Comparison of ENCODE assay signal across 33 cellular contexts in the genomic region with DNA sequence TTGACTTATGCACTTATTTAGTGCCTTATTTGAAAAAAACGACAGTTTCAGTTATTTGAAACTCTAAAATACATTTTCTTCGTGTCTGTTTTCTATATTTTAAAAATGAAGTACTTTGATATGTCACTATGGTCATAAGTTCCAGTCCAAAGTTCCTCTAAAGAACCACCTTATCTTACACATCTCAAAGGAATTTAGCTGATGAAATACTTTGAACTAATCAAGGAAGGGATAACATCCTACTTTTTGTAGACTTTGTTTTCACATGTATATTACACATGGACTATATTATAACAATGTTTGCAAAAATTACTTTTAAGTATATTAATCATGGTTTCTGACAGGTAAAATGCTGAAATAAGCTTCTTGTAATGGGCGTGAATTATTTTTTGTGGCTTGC.
"Had no signal": no experiment of that assay in that cellular context is flagged by ENCODE, and none has a peak within 500 bp of the region (broad histone marks: within the 10 kb centered on the region; RNA-seq: fewer than 3 reads in every experiment).

No MANE protein-coding gene starts in this region.

- H3K27me3 ChIP-seq: body of pancreas, esophagus muscularis mucosa, hepatocyte, pancreas, right atrium auricular region, stomach, thyroid gland, upper lobe of left lung had no signal

- H3K27ac Mint-ChIP-seq: activated B cell treated with CpG ODN at 0.5 μM for 24 hours; activated CD4-positive, alpha-beta T cell treated with anti-CD3 and anti-CD28 coated beads for 36 hours; activated CD8-positive, alpha-beta memory T cell treated with anti-CD3 and anti-CD28 coated beads, Interleukin-2, amount 10 ng/mL, durations not matched to agents 7 days and 5 days; activated CD8-positive, alpha-beta T cell treated with anti-CD3 and anti-CD28 coated beads, Interleukin-2, amount 10 ng/mL, durations not matched to agents 7 days and 5 days; activated naive CD4-positive, alpha-beta T cell treated with anti-CD3 and anti-CD28 coated beads, Interleukin-2, amount 50 U/mL, for 72 hours; activated T-cell treated with anti-CD3 and anti-CD28 coated beads, Interleukin-2, amount 50 U/mL, for 72 hours; effector memory CD8-positive, alpha-beta T cell; mesothelial cell of epicardium; naive thymus-derived CD4-positive, alpha-beta T cell; stimulated activated naive B cell treated with anti-CD40 and anti-IgM and Interleukin-4, amounts not matched to agents 10 μg/mL and 1 μg/mL and 100 μg/mL, for 72 hours; T-helper 2 cell treated with Interferon-gamma antibody and Interleukin-4, amounts not matched to agents 5 μg/mL and 100 μg/mL, for 36 hours had no signal

- H3K4me3 Mint-ChIP-seq: activated B cell treated with CpG ODN at 0.5 μM for 24 hours; activated CD4-positive, alpha-beta T cell treated with anti-CD3 and anti-CD28 coated beads for 36 hours; activated CD8-positive, alpha-beta memory T cell treated with anti-CD3 and anti-CD28 coated beads, Interleukin-2, amount 10 ng/mL, durations not matched to agents 7 days and 5 days; activated CD8-positive, alpha-beta T cell treated with anti-CD3 and anti-CD28 coated beads, Interleukin-2, amount 10 ng/mL, durations not matched to agents 7 days and 5 days; activated T-cell treated with anti-CD3 and anti-CD28 coated beads, Interleukin-2, amount 50 U/mL, for 72 hours; effector memory CD8-positive, alpha-beta T cell; mesothelial cell of epicardium; naive thymus-derived CD4-positive, alpha-beta T cell; neural crest cell; stimulated activated naive B cell treated with anti-CD40 and anti-IgM and Interleukin-4, amounts not matched to agents 10 μg/mL and 1 μg/mL and 100 μg/mL, for 72 hours; T-helper 2 cell treated with Interferon-gamma antibody and Interleukin-4, amounts not matched to agents 5 μg/mL and 100 μg/mL, for 36 hours had no signal

- H3K4me3 ChIP-seq: body of pancreas, esophagus muscularis mucosa, hepatocyte, pancreas, prostate gland, right atrium auricular region, smooth muscle cell, stomach, thyroid gland, upper lobe of left lung had no signal

- H3K4me1 Mint-ChIP-seq: activated B cell treated with CpG ODN at 0.5 μM for 24 hours; activated CD4-positive, alpha-beta T cell treated with anti-CD3 and anti-CD28 coated beads for 36 hours; activated CD8-positive, alpha-beta memory T cell treated with anti-CD3 and anti-CD28 coated beads, Interleukin-2, amount 10 ng/mL, durations not matched to agents 7 days and 5 days; naive thymus-derived CD4-positive, alpha-beta T cell; neural crest cell; stimulated activated naive B cell treated with anti-CD40 and anti-IgM and Interleukin-4, amounts not matched to agents 10 μg/mL and 1 μg/mL and 100 μg/mL, for 72 hours had no signal

- H3K27ac ChIP-seq: body of pancreas, esophagus muscularis mucosa, hepatocyte, pancreas, prostate gland, right atrium auricular region, stomach, thyroid gland, upper lobe of left lung had no signal

- H3K27me3 Mint-ChIP-seq: activated B cell treated with CpG ODN at 0.5 μM for 24 hours; activated CD4-positive, alpha-beta T cell treated with anti-CD3 and anti-CD28 coated beads for 36 hours; activated CD8-positive, alpha-beta memory T cell treated with anti-CD3 and anti-CD28 coated beads, Interleukin-2, amount 10 ng/mL, durations not matched to agents 7 days and 5 days; effector memory CD8-positive, alpha-beta T cell; naive thymus-derived CD4-positive, alpha-beta T cell; stimulated activated naive B cell treated with anti-CD40 and anti-IgM and Interleukin-4, amounts not matched to agents 10 μg/mL and 1 μg/mL and 100 μg/mL, for 72 hours had no signal

- H2AFZ ChIP-seq: hepatocyte had no signal

- H3K79me2 ChIP-seq: hepatocyte had no signal

- H3K4me2 ChIP-seq: hepatocyte, smooth muscle cell had no signal

- H3K9me3 ChIP-seq: body of pancreas, esophagus muscularis mucosa, pancreas, prostate gland, right atrium auricular region, thyroid gland, upper lobe of left lung had no signal

- DNase-seq: activated B cell treated with CpG ODN at 0.5 μM for 24 hours; activated CD4-positive, alpha-beta T cell treated with anti-CD3 and anti-CD28 coated beads for 36 hours; activated CD8-positive, alpha-beta memory T cell treated with anti-CD3 and anti-CD28 coated beads, Interleukin-2, amount 10 ng/mL, durations not matched to agents 7 days and 5 days; activated CD8-positive, alpha-beta T cell treated with anti-CD3 and anti-CD28 coated beads, Interleukin-2, amount 10 ng/mL, durations not matched to agents 7 days and 5 days; activated naive CD4-positive, alpha-beta T cell; activated T-cell treated with anti-CD3 and anti-CD28 coated beads, Interleukin-2, amount 50 U/mL, for 72 hours; anterior cingulate cortex; body of pancreas; cortex of kidney; effector memory CD8-positive, alpha-beta T cell; glutamatergic neuron; left colon; naive thymus-derived CD4-positive, alpha-beta T cell; nucleus accumbens; pancreas; stimulated activated CD4-positive, alpha-beta T cell treated with anti-CD3 and anti-CD28 coated beads, Interleukin-15, amount 100 ng/mL, for 24 hours; stimulated activated CD4-positive, alpha-beta T cell treated with anti-CD3 and anti-CD28 coated beads, Interleukin-2, amount 100 ng/mL, for 24 hours; stimulated activated naive B cell treated with anti-CD40 and anti-IgM and Interleukin-4, amounts not matched to agents 10 μg/mL and 1 μg/mL and 100 μg/mL, for 72 hours; stomach; T-helper 1 cell; thyroid gland; upper lobe of left lung had no signal

- ATAC-seq: activated CD4-positive, alpha-beta T cell treated with anti-CD3 and anti-CD28 coated beads for 36 hours; activated CD8-positive, alpha-beta memory T cell treated with anti-CD3 and anti-CD28 coated beads, Interleukin-2, amount 10 ng/mL, durations not matched to agents 7 days and 5 days; activated CD8-positive, alpha-beta T cell treated with anti-CD3 and anti-CD28 coated beads, Interleukin-2, amount 10 ng/mL, durations not matched to agents 7 days and 5 days; activated naive CD4-positive, alpha-beta T cell treated with anti-CD3 and anti-CD28 coated beads, Interleukin-2, amount 50 U/mL, for 72 hours; activated T-cell treated with anti-CD3 and anti-CD28 coated beads, Interleukin-2, amount 50 U/mL, for 72 hours; body of pancreas; effector memory CD8-positive, alpha-beta T cell; left colon; naive thymus-derived CD4-positive, alpha-beta T cell; pancreas; stimulated activated naive B cell treated with anti-CD40 and anti-IgM and Interleukin-4, amounts not matched to agents 10 μg/mL and 1 μg/mL and 100 μg/mL, for 72 hours had no signal

- H3K36me3 Mint-ChIP-seq: activated CD8-positive, alpha-beta memory T cell treated with anti-CD3 and anti-CD28 coated beads, Interleukin-2, amount 10 ng/mL, durations not matched to agents 7 days and 5 days; activated naive CD4-positive, alpha-beta T cell treated with anti-CD3 and anti-CD28 coated beads, Interleukin-2, amount 50 U/mL, for 72 hours; naive thymus-derived CD4-positive, alpha-beta T cell; stimulated activated naive B cell treated with anti-CD40 and anti-IgM and Interleukin-4, amounts not matched to agents 10 μg/mL and 1 μg/mL and 100 μg/mL, for 72 hours had no signal

- H3K9me3 Mint-ChIP-seq: neural crest cell; stimulated activated naive B cell treated with anti-CD40 and anti-IgM and Interleukin-4, amounts not matched to agents 10 μg/mL and 1 μg/mL and 100 μg/mL, for 72 hours had no signal

- FAIRE-seq: frontal cortex, keratinocyte, pancreas had no signal

- H3K4me1 ChIP-seq: body of pancreas, esophagus muscularis mucosa, pancreas, prostate gland, right atrium auricular region, stomach, thyroid gland, upper lobe of left lung had no signal

- H3K36me3 ChIP-seq: esophagus muscularis mucosa, pancreas, prostate gland, right atrium auricular region, stomach, thyroid gland, upper lobe of left lung had no signal
